7 cellular contexts compared by ENCODE assay signal in the genomic region with DNA sequence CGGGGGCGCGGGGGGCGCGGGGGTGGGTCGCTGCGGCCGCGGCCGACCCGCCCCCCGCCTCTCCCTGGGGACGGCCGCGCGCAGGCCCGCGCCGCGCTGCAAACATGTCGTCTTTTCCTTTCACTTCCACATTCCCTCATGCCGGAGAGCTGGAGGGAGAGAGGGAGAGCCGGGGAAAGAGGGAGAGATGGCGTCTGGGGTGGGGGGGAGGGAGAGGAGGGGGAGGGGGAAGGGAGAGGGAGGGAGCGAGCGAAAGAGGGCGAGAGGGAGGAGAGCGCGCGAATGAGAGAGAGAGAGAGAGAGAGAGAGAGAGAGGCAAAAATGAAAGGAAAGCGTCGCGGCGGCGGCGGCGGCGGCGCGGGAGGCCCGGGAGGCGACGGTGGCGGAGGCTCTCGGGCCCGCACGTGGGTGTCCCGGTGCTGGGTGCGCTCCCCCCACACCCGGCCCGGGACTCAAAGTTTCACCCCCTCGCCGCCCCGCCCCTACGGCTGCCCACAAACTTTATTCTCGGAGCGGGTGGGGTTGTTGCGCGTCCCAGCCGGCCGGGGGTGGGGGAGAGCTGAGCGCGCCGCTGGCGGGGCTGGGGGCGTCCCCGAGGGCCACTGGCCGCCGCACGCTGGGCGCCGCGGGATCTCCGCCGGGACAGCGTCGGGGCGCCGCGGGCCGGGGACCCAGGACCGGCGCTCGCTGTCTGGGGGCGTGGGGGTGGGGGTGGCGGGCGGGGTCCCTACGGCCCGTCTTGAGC. TPM values are rescaled to one million over a fixed set of nuclear protein-coding genes. Genes with fewer than 3 reads are reported as not detected.
DNase-seq lines count a peak whose midpoint lies in the region; ATAC-seq, FAIRE-seq and TF ChIP-seq lines count a peak whose summit lies in the region.

No MANE protein-coding gene starts in this region.

- peak overlapping the region; percentile 64 for H3K27ac Mint-ChIP-seq in osteocyte (ENCODE audit: unreplicated experiment)

- H3K27me3 Mint-ChIP-seq in osteocyte (ENCODE audit: unreplicated experiment) = no peaks in the 10 kb centered on the region

- TF ChIP-seq CTCF in osteocyte (IDR thresholded peaks at IDR 0.05) = no peak

- peaks cover 34% of the 10 kb centered on the region for H3K4me1 Mint-ChIP-seq in osteocyte (ENCODE audit: unreplicated experiment)

- 0 out of 2 replicates have a peak, but pooled peaks cover 3% of the 10 kb centered on the region for H3K36me3 ChIP-seq in SJSA1

- 0 out of 2 replicates have a peak, but pooled peaks have one; percentile 6 for TF ChIP-seq POLR2A in GM12892 (IDR thresholded peaks at IDR 0.05; ENCODE audit: low read depth, low read length)

- H3K36me3 Mint-ChIP-seq in osteocyte (ENCODE audit: unreplicated experiment) = no peaks in the 10 kb centered on the region

- peak overlapping the region; percentile 73 for H3K27ac ChIP-seq in SJSA1

- no peaks in the 10 kb centered on the region for H3K27me3 ChIP-seq in SJSA1 (replicated peaks)

- H3K9me3 ChIP-seq in SJSA1 (replicated peaks) = no peaks in the 10 kb centered on the region

- ATAC-seq in HG03045 (IDR thresholded peaks at IDR 0.05; ENCODE audit: unreplicated experiment) = peak; percentile 37

- H3K4me1 ChIP-seq in SJSA1 (replicated peaks) = peaks cover 34% of the 10 kb centered on the region

- no peaks in the 10 kb centered on the region for H3K9me3 Mint-ChIP-seq in osteocyte (ENCODE audit: unreplicated experiment)

- H3K4me3 Mint-ChIP-seq in osteocyte (ENCODE audit: unreplicated experiment) = peak overlapping the region; percentile 81

- peak overlapping the region; percentile 92 for H3K4me3 ChIP-seq in SJSA1

- DNase-seq in GM12892 (ENCODE audit: insufficient read length) (peak; percentile 72), SJSA1 (ENCODE audit: low read depth in 1 of 2, low spot score in 2 of 2) (peak; percentile 52 to 60), glomerular visceral epithelial cell (ENCODE audit: extremely low spot score) (peak; percentile 53), osteocyte (ENCODE audit: extremely low spot score, unreplicated experiment) (no peak), ureter (ENCODE audit: low spot score) (peak; percentile 60)
- peak; percentile 70 for DNase-seq in activated naive CD4-positive, alpha-beta T cell treated with anti-CD3 and anti-CD28 coated beads, Interleukin-2, amount 50 U/mL, for 16 hours

- FAIRE-seq in GM12892 (lab: Jason Lieb, UNC) = peak; percentile 5

RNA-seq across cellular contexts. Expression of a gene that starts 0.7 kb away (rescaled TPM):
- polyA plus RNA-seq in GM12892 (2012; ENCODE audit: missing spikeins) = 9.0 TPM
- 2.4 and 7.3 TPM in 2 replicates for total RNA-seq in SJSA1 (2014; rRNA removed; shearing (Covaris generic))
- total RNA-seq in osteocyte (16.3 and 24.2 TPM in 2 replicates), ureter (31.4 TPM)
